ENCODE assay signal across 6 cellular contexts in the genomic region with DNA sequence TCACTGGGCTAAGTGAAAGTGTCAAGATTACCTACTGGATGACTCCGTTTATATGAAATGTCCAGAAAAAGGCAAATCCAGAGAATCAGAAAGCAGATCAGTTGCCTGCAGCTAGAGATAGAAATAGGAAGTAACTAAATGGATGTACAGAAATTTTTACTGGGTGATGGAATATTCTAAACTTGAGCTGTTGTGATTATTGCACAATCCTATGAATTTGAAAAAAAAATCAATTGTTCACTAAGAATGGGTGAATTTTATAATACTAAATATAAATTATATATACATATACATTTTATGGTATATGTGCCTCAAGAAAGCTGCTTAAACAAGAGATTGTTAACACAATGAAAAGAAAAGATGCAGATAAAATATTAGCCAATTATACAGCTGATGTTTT.
"Had no signal": no experiment of that assay in that cellular context is flagged by ENCODE, and none has a peak within 500 bp of the region (broad histone marks: within the 10 kb centered on the region; RNA-seq: fewer than 3 reads in every experiment).

No MANE protein-coding gene starts in this region.

- H3K27ac ChIP-seq: KMS-11 had no signal

- FAIRE-seq: HTR-8/SVneo had no signal

- H3K4me2 ChIP-seq: GM23338, KMS-11 had no signal

- DNase-seq: H9, HCEC 1CT, KBM-7 had no signal

- H3K9ac ChIP-seq: KMS-11 had no signal

- ATAC-seq: GM23338 had no signal

- H2AFZ ChIP-seq: GM23338 had no signal

- H3K4me3 ChIP-seq: GM23338 had no signal
